9 cellular contexts compared by ENCODE assay signal in genomic region chr2:223613017-223613950, GRCh38.
DNase-seq lines count a peak whose midpoint lies in the region; ATAC-seq and TF ChIP-seq lines count a peak whose summit lies in the region.
"Had no signal": no experiment of that assay in that cellular context is flagged by ENCODE, and none has a peak within 500 bp of the region (broad histone marks: within the 10 kb centered on the region; RNA-seq: fewer than 3 reads in every experiment).

No MANE protein-coding gene starts in this region.

- TF ChIP-seq CTCF in cardiac fibroblast (IDR thresholded peaks at IDR 0.05; ENCODE audit: low read depth, low read length), result peak; percentile 30

- DNase-seq in ELR (ENCODE audit: low read depth) (peak; percentile 98), NCI-H2227 treated with DMSO at 0.1 percent for 48 hours (lab: John Stamatoyannopoulos, UW) (peak; percentile 96), cardiac fibroblast (ENCODE audit: low read depth in 2 of 2) (peak; percentile 98 to 99), islet precursor cell (peak; percentile 98)

- H3K4me3 ChIP-seq in cardiac fibroblast (replicated peaks in 1 of 2; ENCODE audit: low read depth in 2 of 2, low read length in 2 of 2), result peak overlapping the region; percentile 24 to 30
- peak overlapping the region in 3 of 7 experiments; percentile 1 to 23 (median 9) for H3K4me3 ChIP-seq in skin epidermis

- ATAC-seq in GM19455 (IDR thresholded peaks at IDR 0.05; ENCODE audit: unreplicated experiment) (no peak), HG02610 (IDR thresholded peaks at IDR 0.05; ENCODE audit: unreplicated experiment) (no peak), GM21723 (IDR thresholded peaks at IDR 0.05; ENCODE audit: unreplicated experiment) (no peak)

- peak overlapping the region in 14 of 21 experiments; percentile 13 to 71 (median 36) for H3K27ac ChIP-seq in skin epidermis
- H3K27ac ChIP-seq: KMS-11 had no signal
